12 cellular contexts compared by ENCODE assay signal in the genomic region with DNA sequence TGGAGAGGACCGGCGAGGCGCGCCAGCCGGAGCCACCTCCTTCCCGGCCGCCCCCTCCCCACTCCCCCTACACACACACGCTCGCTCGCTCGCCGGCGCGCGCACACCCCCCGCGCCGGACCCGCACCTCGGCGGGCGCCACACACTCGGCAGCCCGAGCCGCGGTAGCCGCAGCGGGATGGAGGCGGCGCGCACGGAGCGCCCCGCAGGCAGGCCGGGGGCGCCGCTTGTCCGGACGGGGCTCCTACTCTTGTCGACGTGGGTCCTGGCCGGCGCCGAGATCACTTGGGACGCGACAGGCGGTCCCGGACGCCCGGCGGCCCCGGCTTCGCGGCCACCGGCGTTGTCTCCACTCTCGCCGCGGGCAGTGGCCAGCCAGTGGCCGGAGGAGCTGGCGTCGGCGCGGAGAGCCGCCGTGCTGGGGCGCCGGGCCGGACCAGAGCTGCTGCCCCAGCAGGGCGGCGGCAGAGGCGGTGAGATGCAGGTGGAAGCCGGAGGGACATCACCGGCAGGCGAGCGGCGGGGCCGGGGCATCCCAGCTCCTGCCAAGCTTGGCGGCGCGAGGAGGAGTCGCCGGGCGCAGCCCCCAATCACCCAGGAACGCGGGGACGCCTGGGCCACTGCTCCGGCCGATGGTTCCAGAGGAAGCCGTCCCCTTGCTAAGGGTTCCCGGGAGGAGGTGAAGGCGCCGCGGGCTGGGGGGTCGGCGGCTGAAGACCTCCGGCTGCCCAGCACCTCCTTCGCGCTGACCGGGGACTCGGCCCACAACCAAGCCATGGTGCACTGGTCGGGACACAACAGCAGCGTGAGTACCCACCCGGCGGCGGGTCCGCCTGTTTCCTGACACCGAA. TPM values are rescaled to one million over a fixed set of nuclear protein-coding genes. Genes with fewer than 3 reads are reported as not detected.
A peak's percentile ranks its signal among the peaks of the same experiment; 100 is the strongest.
DNase-seq lines count a peak whose midpoint lies in the region; ATAC-seq and TF ChIP-seq lines count a peak whose summit lies in the region.
"Had no signal": no experiment of that assay in that cellular context is flagged by ENCODE, and none has a peak within 500 bp of the region (broad histone marks: within the 10 kb centered on the region; RNA-seq: fewer than 3 reads in every experiment).

TSS of gene SORCS3 (plus strand) at position 141 of the 851 bp plus-strand sequence.

- no TSS peak for BruUV-seq in MCF 10A (replicated peaks; lab: Mats Ljungman, UMichigan)

- TF ChIP-seq CTCF in MCF 10A (IDR thresholded peaks at IDR 0.05; ENCODE audit: unreplicated experiment) (no peak), kidney epithelial cell (IDR thresholded peaks at IDR 0.05; ENCODE audit: insufficient read depth, low read length, poor library complexity, severe bottlenecking) (no peak), stomach (IDR thresholded peaks at IDR 0.05) (no peak), upper lobe of right lung (IDR thresholded peaks at IDR 0.05) (no peak)

- TF ChIP-seq POLR2A in stomach (IDR thresholded peaks at IDR 0.05): no peak

- H3K4me1 ChIP-seq in stomach: peaks cover 4 to 46% (median 26%) of the 10 kb centered on the region in 4 donors
- H3K4me1 ChIP-seq in upper lobe of right lung: no peaks in the 10 kb centered on the region
- H3K4me1 ChIP-seq: pancreas had no signal

- H3K27me3 ChIP-seq in kidney epithelial cell (ENCODE audit: control insufficient read depth, insufficient read depth, low read length) (peaks cover 16% of the 10 kb centered on the region), stomach (peaks cover 21 to 97% (median 58%) of the 10 kb centered on the region in 3 donors), upper lobe of right lung (peaks cover 66% of the 10 kb centered on the region)

- TF ChIP-seq EP300 in stomach (IDR thresholded peaks at IDR 0.05): no peak

- no peak for DNase-seq in activated T-cell treated with anti-CD3 and anti-CD28 coated beads, Interleukin-2, amount 50 U/mL, for 72 hours
- no peak for DNase-seq in activated T-cell treated with anti-CD3 and anti-CD28 coated beads for 4 hours
- no peak for DNase-seq in MCF 10A (ENCODE audit: unreplicated experiment)
- DNase-seq in kidney epithelial cell (ENCODE audit: low read depth): no peak
- DNase-seq in stomach: no peak
- DNase-seq in C1 segment of cervical spinal cord (lab: John Stamatoyannopoulos, UW): no peak
- no peak for DNase-seq in NCI-H748 (lab: John Stamatoyannopoulos, UW; ENCODE audit: unreplicated experiment)
- DNase-seq in upper lobe of right lung: no peak
- DNase-seq: activated CD4-positive, alpha-beta memory T cell treated with anti-CD3 and anti-CD28 coated beads for 36 hours; kidney glomerular epithelial cell; NCI-H524 had no signal

- WGBS in stomach, 5 donors: 0 to 5% (median 3%) methylated on average over 19 to 108 of the region's 108 CpGs

- peaks cover 9% of the 10 kb centered on the region for H3K4me1 Mint-ChIP-seq in activated T-cell treated with anti-CD3 and anti-CD28 coated beads, Interleukin-2, amount 50 U/mL, for 72 hours (ENCODE audit: low read depth)
- H3K4me1 Mint-ChIP-seq in MCF 10A (ENCODE audit: insufficient read depth, unreplicated experiment): peaks cover 7% of the 10 kb centered on the region

- no peak within 1 kb of the TSS for H3K27ac Mint-ChIP-seq in activated T-cell treated with anti-CD3 and anti-CD28 coated beads, Interleukin-2, amount 50 U/mL, for 72 hours
- no peak within 1 kb of the TSS for H3K27ac Mint-ChIP-seq in MCF 10A (ENCODE audit: low read depth, unreplicated experiment)
- H3K27ac Mint-ChIP-seq: activated CD4-positive, alpha-beta memory T cell treated with anti-CD3 and anti-CD28 coated beads for 36 hours had no signal

- peaks cover 71% of the 10 kb centered on the region for H3K27me3 Mint-ChIP-seq in activated T-cell treated with anti-CD3 and anti-CD28 coated beads, Interleukin-2, amount 50 U/mL, for 72 hours (ENCODE audit: low read depth)
- peaks cover 64% of the 10 kb centered on the region for H3K27me3 Mint-ChIP-seq in MCF 10A (ENCODE audit: insufficient read depth, unreplicated experiment)

- no peak for ATAC-seq in activated T-cell treated with anti-CD3 and anti-CD28 coated beads, Interleukin-2, amount 50 U/mL, for 72 hours (replicated peaks in 1 of 2)
- ATAC-seq in upper lobe of right lung: no peak
- ATAC-seq: pancreas had no signal

- H3K36me3 Mint-ChIP-seq in activated T-cell treated with anti-CD3 and anti-CD28 coated beads, Interleukin-2, amount 50 U/mL, for 72 hours (ENCODE audit: insufficient read depth in 2 of 2): peaks cover 0 to 5% of the 10 kb centered on the region in 2 donors
- no peaks in the 10 kb centered on the region for H3K36me3 Mint-ChIP-seq in MCF 10A (ENCODE audit: insufficient read depth, unreplicated experiment)
- H3K36me3 Mint-ChIP-seq: activated CD4-positive, alpha-beta memory T cell treated with anti-CD3 and anti-CD28 coated beads for 36 hours had no signal

- POLR2A ChIA-PET in MCF 10A (lab: Yijun Ruan, JAX): no interaction called here

- no peaks in the 10 kb centered on the region for H3K36me3 ChIP-seq in kidney epithelial cell (ENCODE audit: control insufficient read depth, insufficient read depth, low read length)
- H3K36me3 ChIP-seq in stomach: no peaks in the 10 kb centered on the region
- no peaks in the 10 kb centered on the region for H3K36me3 ChIP-seq in upper lobe of right lung
- H3K36me3 ChIP-seq: pancreas had no signal

- H3K9me3 Mint-ChIP-seq in activated T-cell treated with anti-CD3 and anti-CD28 coated beads, Interleukin-2, amount 50 U/mL, for 72 hours: no peaks in the 10 kb centered on the region
- H3K9me3 Mint-ChIP-seq in MCF 10A (ENCODE audit: unreplicated experiment): no peaks in the 10 kb centered on the region
- H3K9me3 Mint-ChIP-seq: activated CD4-positive, alpha-beta memory T cell treated with anti-CD3 and anti-CD28 coated beads for 36 hours had no signal

- peak within 1 kb of the TSS; percentile 48 for H3K4me3 ChIP-seq in kidney epithelial cell (ENCODE audit: low read depth, low read length)
- H3K4me3 ChIP-seq in stomach: peak within 1 kb of the TSS; percentile 18 to 39 (median 37)
- H3K4me3 ChIP-seq in upper lobe of right lung: no peak within 1 kb of the TSS

- H3K27ac ChIP-seq in stomach: peak within 1 kb of the TSS in 1 of 5 donors; percentile 34
- no peak within 1 kb of the TSS for H3K27ac ChIP-seq in upper lobe of right lung
- H3K27ac ChIP-seq: pancreas had no signal

- CTCF ChIA-PET in MCF 10A (lab: Yijun Ruan, JAX): interaction anchor here (0.6 to 0.8 kb wide), 2 partner anchors 52 to 752 kb away, joined by 3 to 5 read pairs; no protein-coding TSS in a partner anchor

- H3K4me3 Mint-ChIP-seq in activated T-cell treated with anti-CD3 and anti-CD28 coated beads, Interleukin-2, amount 50 U/mL, for 72 hours: peak within 1 kb of the TSS; percentile 17 to 33
- H3K4me3 Mint-ChIP-seq in MCF 10A (ENCODE audit: unreplicated experiment): peak within 1 kb of the TSS; percentile 65
- H3K4me3 Mint-ChIP-seq: activated CD4-positive, alpha-beta memory T cell treated with anti-CD3 and anti-CD28 coated beads for 36 hours had no signal

- intact Hi-C loops in MCF 10A (cut with micrococcal nuclease) (loop anchor here (10.0 kb wide), 1 partner anchor 1053 kb away; no protein-coding TSS in a partner anchor), stomach (cut with DNase I; ENCODE audit: low total_unique reads) (no loop called here), upper lobe of right lung (cut with DNase I) (no loop called here)

- H3K9me3 ChIP-seq in stomach (no peaks in the 10 kb centered on the region), upper lobe of right lung (no peaks in the 10 kb centered on the region)
- H3K9me3 ChIP-seq: pancreas had no signal

RNA-seq across cellular contexts. Expression of gene SORCS3, which starts in this region (rescaled TPM):
- total RNA-seq in activated T-cell treated with anti-CD3 and anti-CD28 coated beads, Interleukin-2, amount 50 U/mL, for 72 hours: not detected
- total RNA-seq in MCF 10A (2022): not detected in 2 replicates
- 0.96 and 1.2 TPM in 2 replicates for total RNA-seq in kidney epithelial cell
- total RNA-seq in stomach: 1 to 10 TPM in 1 of 5 donors, under 1 TPM in 1, not detected in 3; 0.14 to 2.6 TPM
- under 1 TPM in 2 of 3 donors, not detected in 1; 0.06 to 0.25 TPM for polyA plus RNA-seq in stomach
- not detected for total RNA-seq in upper lobe of right lung
- total RNA-seq: activated CD4-positive, alpha-beta memory T cell treated with anti-CD3 and anti-CD28 coated beads for 36 hours; pancreas had no signal
